In the genomic region with DNA sequence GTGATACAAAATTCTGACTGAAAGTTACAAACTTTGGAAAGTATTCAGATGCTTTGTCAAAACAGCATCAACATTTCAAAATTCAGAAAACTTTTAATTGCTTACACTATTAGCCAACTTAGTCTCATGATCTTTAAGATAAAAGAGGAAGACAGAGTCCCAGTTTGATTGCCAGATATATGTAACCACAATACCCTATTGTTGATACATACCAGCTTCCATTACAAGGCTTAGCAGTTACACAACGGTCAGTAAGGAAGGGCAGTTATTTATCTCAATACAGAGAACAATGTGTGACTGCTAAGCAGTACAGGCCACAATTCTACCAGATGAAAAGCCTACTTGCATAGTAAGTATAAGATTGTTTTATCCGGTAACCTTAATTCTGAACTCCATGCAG, we compare ENCODE assay signal across 25 cellular contexts.
"Had no signal": no experiment of that assay in that cellular context is flagged by ENCODE, and none has a peak within 500 bp of the region (broad histone marks: within the 10 kb centered on the region; RNA-seq: fewer than 3 reads in every experiment).

No MANE protein-coding gene starts in this region.

- H3K27me3 ChIP-seq: body of pancreas, ovary, testis, transverse colon had no signal

- FAIRE-seq: keratinocyte had no signal

- H3K27ac ChIP-seq: body of pancreas, coronary artery, dorsolateral prefrontal cortex, ovary, skin epidermis, testis, transverse colon had no signal

- H3K9me3 ChIP-seq: body of pancreas, ovary, testis, transverse colon had no signal

- H3K36me3 ChIP-seq: ovary, transverse colon had no signal

- DNase-seq: activated CD4-positive, alpha-beta memory T cell treated with anti-CD3 and anti-CD28 coated beads, Interleukin-2, amount 10 ng/mL, durations not matched to agents 7 days and 5 days; activated CD4-positive, alpha-beta T cell treated with anti-CD3 and anti-CD28 coated beads for 1 hour; activated CD4-positive, alpha-beta T cell treated with anti-CD3 and anti-CD28 coated beads, Interleukin-2, amount 10 ng/mL, durations not matched to agents 7 days and 5 days; activated T-cell treated with anti-CD3 and anti-CD28 coated beads, Interleukin-2, amount 50 U/mL, for 4 hours; aorta; body of pancreas; cerebellar nuclear complex; dorsolateral prefrontal cortex; effector memory CD4-positive, alpha-beta T cell; erythroblast; head of caudate nucleus; hippocampal formation; left cardiac atrium; left ventricle myocardium superior; naive thymus-derived CD4-positive, alpha-beta T cell; ovary; stimulated activated CD4-positive, alpha-beta T cell treated with anti-CD3 and anti-CD28 coated beads, Interleukin-12 subunit alpha, Interleukin-12 subunit beta, amount 100 ng/mL, for 4 hours; stimulated activated CD4-positive, alpha-beta T cell treated with anti-CD3 and anti-CD28 coated beads, Interleukin-4, amount 100 ng/mL, for 1 hour; stimulated activated naive CD8-positive, alpha-beta T cell treated with anti-CD3 and anti-CD28 coated beads, Interleukin-15, Interleukin-2, amounts not matched to agents 100 U/mL and 50 U/mL, for 24 hours; T1000; testis; transverse colon had no signal

- H3K4me1 ChIP-seq: body of pancreas, testis, transverse colon had no signal

- H3K4me3 ChIP-seq: body of pancreas, coronary artery, dorsolateral prefrontal cortex, ovary, skin epidermis, testis, transverse colon had no signal
